In the genomic region with DNA sequence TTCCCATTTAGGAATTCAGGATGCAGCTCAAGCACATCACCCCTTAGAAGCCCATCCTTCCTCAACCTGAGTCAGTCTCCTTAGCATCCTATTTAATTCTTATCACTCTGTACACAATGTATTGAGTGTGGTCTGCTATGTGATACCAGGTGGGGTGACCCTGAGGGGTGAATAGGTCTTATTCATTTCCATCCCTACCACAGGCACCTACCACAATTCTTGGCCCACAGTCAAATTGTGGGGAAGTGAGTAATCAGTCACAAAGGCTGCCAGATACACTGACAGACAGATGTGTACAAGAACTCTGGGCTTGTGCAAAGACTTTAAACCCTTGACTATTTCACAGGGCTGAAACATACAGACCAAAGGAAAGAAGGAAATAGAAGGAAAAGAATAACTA, we compare ENCODE assay signal across 1 cellular context.
A peak's percentile ranks its signal among the peaks of the same experiment; 100 is the strongest.
TF ChIP-seq lines count a peak whose summit lies in the region.

No MANE protein-coding gene starts in this region.

TF ChIP-seq in HepG2, 621 proteins besides CTCF, POLR2A, EP300 and RAD21 (continued from another document and continues in another):
- TF ChIP-seq TEAD3 (CRISPR knock-in tag; optimal IDR thresholded peaks at IDR 0.05; ENCODE audit: borderline replicate concordance): peak; percentile 71
- no peak for TF ChIP-seq HES4 (CRISPR knock-in tag; IDR thresholded peaks at IDR 0.05; ENCODE audit: borderline replicate concordance)
- peak; percentile 37; the same call in 1 of the 2 replicates for TF ChIP-seq TCF7 (IDR thresholded peaks at IDR 0.05; ENCODE audit: low read depth)
- no peak for TF ChIP-seq ZFAT (CRISPR knock-in tag; conservative IDR thresholded peaks at IDR 0.05)
- TF ChIP-seq ZNF746 (CRISPR knock-in tag; IDR thresholded peaks at IDR 0.05): no peak
- TF ChIP-seq SIX4 (CRISPR knock-in tag; IDR thresholded peaks at IDR 0.05): 0 out of 2 replicates have a peak, but pooled peaks have one; percentile 18
- TF ChIP-seq POGZ (CRISPR knock-in tag; IDR thresholded peaks at IDR 0.05): peak; percentile 40; the same call in 1 of the 2 replicates
- peak; percentile 62 for TF ChIP-seq PPARG (CRISPR knock-in tag; conservative IDR thresholded peaks at IDR 0.05)
- no peak for TF ChIP-seq NRL (CRISPR knock-in tag; IDR thresholded peaks at IDR 0.05; ENCODE audit: borderline replicate concordance)
- no peak for TF ChIP-seq ZBTB4 (CRISPR knock-in tag; IDR thresholded peaks at IDR 0.05; ENCODE audit: borderline replicate concordance)
- no peak for TF ChIP-seq KLF13 (CRISPR knock-in tag; IDR thresholded peaks at IDR 0.05)
- no peak for TF ChIP-seq ATF6 (CRISPR knock-in tag; conservative IDR thresholded peaks at IDR 0.05)
- TF ChIP-seq, protein P1, sequence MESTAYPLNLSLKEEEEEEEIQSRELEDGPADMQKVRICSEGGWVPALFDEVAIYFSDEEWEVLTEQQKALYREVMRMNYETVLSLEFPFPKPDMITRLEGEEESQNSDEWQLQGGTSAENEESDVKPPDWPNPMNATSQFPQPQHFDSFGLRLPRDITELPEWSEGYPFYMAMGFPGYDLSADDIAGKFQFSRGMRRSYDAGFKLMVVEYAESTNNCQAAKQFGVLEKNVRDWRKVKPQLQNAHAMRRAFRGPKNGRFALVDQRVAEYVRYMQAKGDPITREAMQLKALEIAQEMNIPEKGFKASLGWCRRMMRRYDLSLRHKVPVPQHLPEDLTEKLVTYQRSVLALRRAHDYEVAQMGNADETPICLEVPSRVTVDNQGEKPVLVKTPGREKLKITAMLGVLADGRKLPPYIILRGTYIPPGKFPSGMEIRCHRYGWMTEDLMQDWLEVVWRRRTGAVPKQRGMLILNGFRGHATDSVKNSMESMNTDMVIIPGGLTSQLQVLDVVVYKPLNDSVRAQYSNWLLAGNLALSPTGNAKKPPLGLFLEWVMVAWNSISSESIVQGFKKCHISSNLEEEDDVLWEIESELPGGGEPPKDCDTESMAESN (CRISPR knock-in tag; conservative IDR thresholded peaks at IDR 0.05): no peak
- TF ChIP-seq ZNF260 (CRISPR knock-in tag; IDR thresholded peaks at IDR 0.05; ENCODE audit: borderline replicate concordance, low read depth): no peak
- TF ChIP-seq ZNF430 (CRISPR knock-in tag; IDR thresholded peaks at IDR 0.05): no peak
- TF ChIP-seq MIXL1 (CRISPR knock-in tag; IDR thresholded peaks at IDR 0.05): peak; percentile 72; the same call in 1 of the 2 replicates
- TF ChIP-seq ZSCAN9 (CRISPR knock-in tag; IDR thresholded peaks at IDR 0.05; ENCODE audit: borderline replicate concordance): peak; percentile 19; the same call in 1 of the 2 replicates
- TF ChIP-seq ZBTB43 (CRISPR knock-in tag; conservative IDR thresholded peaks at IDR 0.05): peak; percentile 95
- TF ChIP-seq SP2 (CRISPR knock-in tag; IDR thresholded peaks at IDR 0.05): no peak
- peak; percentile 80 for TF ChIP-seq HOMEZ (CRISPR knock-in tag; IDR thresholded peaks at IDR 0.05; ENCODE audit: low read depth)
- TF ChIP-seq ZNF256 (CRISPR knock-in tag; conservative IDR thresholded peaks at IDR 0.05): no peak
- TF ChIP-seq ZNF549 (CRISPR knock-in tag; IDR thresholded peaks at IDR 0.05): no peak
- no peak for TF ChIP-seq GTF2F1 (IDR thresholded peaks at IDR 0.05; ENCODE audit: low read length)
- no peak for TF ChIP-seq MLLT10 (CRISPR knock-in tag; IDR thresholded peaks at IDR 0.05)
- TF ChIP-seq, protein P2, sequence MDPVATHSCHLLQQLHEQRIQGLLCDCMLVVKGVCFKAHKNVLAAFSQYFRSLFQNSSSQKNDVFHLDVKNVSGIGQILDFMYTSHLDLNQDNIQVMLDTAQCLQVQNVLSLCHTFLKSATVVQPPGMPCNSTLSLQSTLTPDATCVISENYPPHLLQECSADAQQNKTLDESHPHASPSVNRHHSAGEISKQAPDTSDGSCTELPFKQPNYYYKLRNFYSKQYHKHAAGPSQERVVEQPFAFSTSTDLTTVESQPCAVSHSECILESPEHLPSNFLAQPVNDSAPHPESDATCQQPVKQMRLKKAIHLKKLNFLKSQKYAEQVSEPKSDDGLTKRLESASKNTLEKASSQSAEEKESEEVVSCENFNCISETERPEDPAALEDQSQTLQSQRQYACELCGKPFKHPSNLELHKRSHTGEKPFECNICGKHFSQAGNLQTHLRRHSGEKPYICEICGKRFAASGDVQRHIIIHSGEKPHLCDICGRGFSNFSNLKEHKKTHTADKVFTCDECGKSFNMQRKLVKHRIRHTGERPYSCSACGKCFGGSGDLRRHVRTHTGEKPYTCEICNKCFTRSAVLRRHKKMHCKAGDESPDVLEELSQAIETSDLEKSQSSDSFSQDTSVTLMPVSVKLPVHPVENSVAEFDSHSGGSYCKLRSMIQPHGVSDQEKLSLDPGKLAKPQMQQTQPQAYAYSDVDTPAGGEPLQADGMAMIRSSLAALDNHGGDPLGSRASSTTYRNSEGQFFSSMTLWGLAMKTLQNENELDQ (CRISPR knock-in tag; IDR thresholded peaks at IDR 0.05; ENCODE audit: borderline replicate concordance): no peak
- TF ChIP-seq NFRKB (IDR thresholded peaks at IDR 0.05): no peak
- TF ChIP-seq, protein P3, sequence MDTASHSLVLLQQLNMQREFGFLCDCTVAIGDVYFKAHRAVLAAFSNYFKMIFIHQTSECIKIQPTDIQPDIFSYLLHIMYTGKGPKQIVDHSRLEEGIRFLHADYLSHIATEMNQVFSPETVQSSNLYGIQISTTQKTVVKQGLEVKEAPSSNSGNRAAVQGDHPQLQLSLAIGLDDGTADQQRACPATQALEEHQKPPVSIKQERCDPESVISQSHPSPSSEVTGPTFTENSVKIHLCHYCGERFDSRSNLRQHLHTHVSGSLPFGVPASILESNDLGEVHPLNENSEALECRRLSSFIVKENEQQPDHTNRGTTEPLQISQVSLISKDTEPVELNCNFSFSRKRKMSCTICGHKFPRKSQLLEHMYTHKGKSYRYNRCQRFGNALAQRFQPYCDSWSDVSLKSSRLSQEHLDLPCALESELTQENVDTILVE (CRISPR knock-in tag; IDR thresholded peaks at IDR 0.05): no peak
- TF ChIP-seq NFIC (IDR thresholded peaks at IDR 0.05; ENCODE audit: low read length): peak; percentile 76
- TF ChIP-seq CHD4 (IDR thresholded peaks at IDR 0.05; ENCODE audit: borderline replicate concordance, low read length): no peak
- TF ChIP-seq, protein P4, sequence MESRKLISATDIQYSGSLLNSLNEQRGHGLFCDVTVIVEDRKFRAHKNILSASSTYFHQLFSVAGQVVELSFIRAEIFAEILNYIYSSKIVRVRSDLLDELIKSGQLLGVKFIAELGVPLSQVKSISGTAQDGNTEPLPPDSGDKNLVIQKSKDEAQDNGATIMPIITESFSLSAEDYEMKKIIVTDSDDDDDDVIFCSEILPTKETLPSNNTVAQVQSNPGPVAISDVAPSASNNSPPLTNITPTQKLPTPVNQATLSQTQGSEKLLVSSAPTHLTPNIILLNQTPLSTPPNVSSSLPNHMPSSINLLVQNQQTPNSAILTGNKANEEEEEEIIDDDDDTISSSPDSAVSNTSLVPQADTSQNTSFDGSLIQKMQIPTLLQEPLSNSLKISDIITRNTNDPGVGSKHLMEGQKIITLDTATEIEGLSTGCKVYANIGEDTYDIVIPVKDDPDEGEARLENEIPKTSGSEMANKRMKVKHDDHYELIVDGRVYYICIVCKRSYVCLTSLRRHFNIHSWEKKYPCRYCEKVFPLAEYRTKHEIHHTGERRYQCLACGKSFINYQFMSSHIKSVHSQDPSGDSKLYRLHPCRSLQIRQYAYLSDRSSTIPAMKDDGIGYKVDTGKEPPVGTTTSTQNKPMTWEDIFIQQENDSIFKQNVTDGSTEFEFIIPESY (CRISPR knock-in tag; IDR thresholded peaks at IDR 0.05): no peak
- TF ChIP-seq IRF2 (CRISPR knock-in tag; IDR thresholded peaks at IDR 0.05): no peak
- TF ChIP-seq, protein P5, sequence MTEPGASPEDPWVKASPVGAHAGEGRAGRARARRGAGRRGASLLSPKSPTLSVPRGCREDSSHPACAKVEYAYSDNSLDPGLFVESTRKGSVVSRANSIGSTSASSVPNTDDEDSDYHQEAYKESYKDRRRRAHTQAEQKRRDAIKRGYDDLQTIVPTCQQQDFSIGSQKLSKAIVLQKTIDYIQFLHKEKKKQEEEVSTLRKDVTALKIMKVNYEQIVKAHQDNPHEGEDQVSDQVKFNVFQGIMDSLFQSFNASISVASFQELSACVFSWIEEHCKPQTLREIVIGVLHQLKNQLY (CRISPR knock-in tag; IDR thresholded peaks at IDR 0.05): no peak
- peak; percentile 52; the same call in 1 of the 2 replicates for TF ChIP-seq NCOA2 (CRISPR knock-in tag; IDR thresholded peaks at IDR 0.05)
- peak; percentile 21; the same call in 1 of the 2 replicates for TF ChIP-seq ZNF792 (CRISPR knock-in tag; IDR thresholded peaks at IDR 0.05)
- no peak for TF ChIP-seq SOX13 (IDR thresholded peaks at IDR 0.05)
- peak in 1 of 2 experiments; percentile 68; a peak in 2 of 4 replicates for TF ChIP-seq SOX13 (CRISPR knock-in tag; conservative IDR thresholded peaks at IDR 0.05 in 1 of 2, IDR thresholded peaks at IDR 0.05 in 1 of 2)
- 0 out of 2 replicates have a peak, but pooled peaks have one; percentile 55 for TF ChIP-seq PRDM10 (CRISPR knock-in tag; IDR thresholded peaks at IDR 0.05; ENCODE audit: low read depth)
